15 cellular contexts compared by ENCODE assay signal in the genomic region with DNA sequence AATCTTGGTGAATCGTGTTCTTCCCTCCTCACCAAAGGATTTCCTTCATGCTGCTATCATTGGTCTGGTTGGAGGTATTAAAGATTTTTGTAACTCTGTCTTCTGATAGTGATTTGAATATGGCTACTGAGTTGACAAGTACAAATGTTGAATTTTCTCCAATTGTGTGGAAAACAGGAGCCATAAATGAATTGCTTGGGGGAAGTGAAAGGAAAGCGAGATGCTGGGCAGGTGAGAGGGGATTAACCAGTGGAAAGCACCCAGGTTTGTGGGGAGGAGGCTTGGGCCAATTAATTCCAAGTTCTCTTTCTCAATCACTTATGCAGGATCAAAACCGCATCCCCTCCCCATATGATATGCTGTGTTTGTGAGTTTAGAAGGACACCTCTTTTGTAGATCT.
DNase-seq lines count a peak whose midpoint lies in the region; ATAC-seq, FAIRE-seq and TF ChIP-seq lines count a peak whose summit lies in the region.
"Had no signal": no experiment of that assay in that cellular context is flagged by ENCODE, and none has a peak within 500 bp of the region (broad histone marks: within the 10 kb centered on the region; RNA-seq: fewer than 3 reads in every experiment).

No MANE protein-coding gene starts in this region.

- peak; percentile 84 for FAIRE-seq in GM12892 (lab: Jason Lieb, UNC)
- FAIRE-seq: A204.1, H1, HepG2, HTR-8/SVneo had no signal

- DNase-seq in GM12892 (ENCODE audit: insufficient read length) (no peak), hippocampal formation (lab: John Stamatoyannopoulos, UW) (no peak), activated gamma-delta T cell treated with Interleukin-2 at 50 U/mL for 16 hours (no peak)
- no peak for DNase-seq in activated naive CD4-positive, alpha-beta T cell treated with anti-CD3 and anti-CD28 coated beads, Interleukin-2, amount 50 U/mL, for 16 hours
- DNase-seq: C1 segment of cervical spinal cord; Calu3; CD4-positive, alpha-beta T cell; DMS79 had no signal

- no peak for TF ChIP-seq POLR2A in GM12892 (IDR thresholded peaks at IDR 0.05; ENCODE audit: low read depth, low read length)

- peak; percentile 55 for ATAC-seq in GM21723 (IDR thresholded peaks at IDR 0.05; ENCODE audit: unreplicated experiment)
- ATAC-seq in HG02870 (IDR thresholded peaks at IDR 0.05; ENCODE audit: unreplicated experiment): peak; percentile 48
- no peak for ATAC-seq in HG03457 (IDR thresholded peaks at IDR 0.05; ENCODE audit: unreplicated experiment)
- ATAC-seq: HepG2 had no signal
